15 cellular contexts compared by ENCODE assay signal in genomic region chr2:189092936-189093335, GRCh38.
DNase-seq lines count a peak whose midpoint lies in the region; ATAC-seq and TF ChIP-seq lines count a peak whose summit lies in the region.
"Had no signal": no experiment of that assay in that cellular context is flagged by ENCODE, and none has a peak within 500 bp of the region (broad histone marks: within the 10 kb centered on the region; RNA-seq: fewer than 3 reads in every experiment).

No MANE protein-coding gene starts in this region.

- no peak for ATAC-seq in activated CD8-positive, alpha-beta T cell treated with anti-CD3 and anti-CD28 coated beads, Interleukin-2, amount 10 ng/mL, durations not matched to agents 7 days and 5 days
- no peak for ATAC-seq in activated CD8-positive, alpha-beta T cell treated with anti-CD3 and anti-CD28 coated beads for 36 hours
- ATAC-seq in aorta (ENCODE audit: low FRiP score) (peak; percentile 78), HG02840 (IDR thresholded peaks at IDR 0.05; ENCODE audit: low FRiP score, unreplicated experiment) (no peak)
- ATAC-seq: stimulated activated naive CD8-positive, alpha-beta T cell treated with anti-CD3 and anti-CD28 coated beads, Interleukin-15, amount 100 ng/mL, for 72 hours had no signal

- 3 to 12% methylated on average over 2 of the region's 2 CpGs for WGBS in aorta, 2 donors

- peaks cover 0 to 1% of the 10 kb centered on the region in 2 donors for H3K4me1 ChIP-seq in aorta (ENCODE audit: control insufficient read depth in 1 of 2, insufficient read depth in 2 of 2, low read length in 2 of 2)

- no peak overlapping the region for H3K4me3 Mint-ChIP-seq in activated CD8-positive, alpha-beta T cell treated with anti-CD3 and anti-CD28 coated beads, Interleukin-2, amount 10 ng/mL, durations not matched to agents 7 days and 5 days
- H3K4me3 Mint-ChIP-seq in activated CD8-positive, alpha-beta T cell treated with anti-CD3 and anti-CD28 coated beads for 36 hours, result no peak overlapping the region
- no peak overlapping the region for H3K4me3 Mint-ChIP-seq in osteocyte (ENCODE audit: unreplicated experiment)
- H3K4me3 Mint-ChIP-seq: stimulated activated naive CD8-positive, alpha-beta T cell treated with anti-CD3 and anti-CD28 coated beads, Interleukin-15, amount 100 ng/mL, for 72 hours had no signal

- CTCF ChIA-PET in activated CD8-positive, alpha-beta T cell treated with anti-CD3 and anti-CD28 coated beads, Interleukin-2, amount 10 ng/mL, durations not matched to agents 7 days and 5 days (lab: Charles Lee), result interaction anchor here (1.0 to 4.4 kb wide), 3 partner anchors 19 to 320 kb away, joined by 3 to 27 read pairs (median 3); no protein-coding TSS in a partner anchor
- CTCF ChIA-PET in activated CD8-positive, alpha-beta T cell treated with anti-CD3 and anti-CD28 coated beads for 36 hours (lab: Charles Lee), result interaction anchor here (1.3 to 3.4 kb wide), 7 partner anchors 23 to 320 kb away, joined by 3 to 32 read pairs (median 11); no protein-coding TSS in a partner anchor

- H3K36me3 Mint-ChIP-seq in activated CD8-positive, alpha-beta T cell treated with anti-CD3 and anti-CD28 coated beads, Interleukin-2, amount 10 ng/mL, durations not matched to agents 7 days and 5 days (ENCODE audit: low read depth), result no peaks in the 10 kb centered on the region
- no peaks in the 10 kb centered on the region for H3K36me3 Mint-ChIP-seq in activated CD8-positive, alpha-beta T cell treated with anti-CD3 and anti-CD28 coated beads for 36 hours (ENCODE audit: low read depth)
- H3K36me3 Mint-ChIP-seq in osteocyte (ENCODE audit: unreplicated experiment), result peaks cover 61% of the 10 kb centered on the region

- no peaks in the 10 kb centered on the region for H3K9me3 Mint-ChIP-seq in activated CD8-positive, alpha-beta T cell treated with anti-CD3 and anti-CD28 coated beads, Interleukin-2, amount 10 ng/mL, durations not matched to agents 7 days and 5 days (ENCODE audit: insufficient read depth)
- H3K9me3 Mint-ChIP-seq in activated CD8-positive, alpha-beta T cell treated with anti-CD3 and anti-CD28 coated beads for 36 hours, result no peaks in the 10 kb centered on the region
- no peaks in the 10 kb centered on the region for H3K9me3 Mint-ChIP-seq in osteocyte (ENCODE audit: unreplicated experiment)
- H3K9me3 Mint-ChIP-seq: stimulated activated naive CD8-positive, alpha-beta T cell treated with anti-CD3 and anti-CD28 coated beads, Interleukin-15, amount 100 ng/mL, for 72 hours had no signal

- H3K27me3 ChIP-seq in aorta (ENCODE audit: control insufficient read depth in 1 of 2, insufficient read depth in 2 of 2, low read length in 1 of 2), result no peaks in the 10 kb centered on the region

- POLR2A ChIA-PET in activated CD8-positive, alpha-beta T cell treated with anti-CD3 and anti-CD28 coated beads, Interleukin-2, amount 10 ng/mL, durations not matched to agents 7 days and 5 days (lab: Charles Lee), result no interaction called here
- POLR2A ChIA-PET in activated CD8-positive, alpha-beta T cell treated with anti-CD3 and anti-CD28 coated beads for 36 hours (lab: Charles Lee), result no interaction called here

- peaks cover 5% of the 10 kb centered on the region for H3K4me1 Mint-ChIP-seq in activated CD8-positive, alpha-beta T cell treated with anti-CD3 and anti-CD28 coated beads, Interleukin-2, amount 10 ng/mL, durations not matched to agents 7 days and 5 days (ENCODE audit: low read depth)
- H3K4me1 Mint-ChIP-seq in activated CD8-positive, alpha-beta T cell treated with anti-CD3 and anti-CD28 coated beads for 36 hours (ENCODE audit: low read depth), result peaks cover 3% of the 10 kb centered on the region
- H3K4me1 Mint-ChIP-seq in osteocyte (ENCODE audit: unreplicated experiment), result peaks cover 70% of the 10 kb centered on the region
- H3K4me1 Mint-ChIP-seq: stimulated activated naive CD8-positive, alpha-beta T cell treated with anti-CD3 and anti-CD28 coated beads, Interleukin-15, amount 100 ng/mL, for 72 hours had no signal

- no peak for TF ChIP-seq CTCF in activated CD8-positive, alpha-beta T cell treated with anti-CD3 and anti-CD28 coated beads for 36 hours (IDR thresholded peaks at IDR 0.05)
- TF ChIP-seq CTCF in foreskin fibroblast (IDR thresholded peaks at IDR 0.05; ENCODE audit: low read depth, low read length) (no peak), osteocyte (IDR thresholded peaks at IDR 0.05) (no peak)

- no peaks in the 10 kb centered on the region for H3K27me3 Mint-ChIP-seq in activated CD8-positive, alpha-beta T cell treated with anti-CD3 and anti-CD28 coated beads, Interleukin-2, amount 10 ng/mL, durations not matched to agents 7 days and 5 days (ENCODE audit: low read depth)
- no peaks in the 10 kb centered on the region for H3K27me3 Mint-ChIP-seq in activated CD8-positive, alpha-beta T cell treated with anti-CD3 and anti-CD28 coated beads for 36 hours
- no peaks in the 10 kb centered on the region for H3K27me3 Mint-ChIP-seq in osteocyte (ENCODE audit: unreplicated experiment)
- H3K27me3 Mint-ChIP-seq: stimulated activated naive CD8-positive, alpha-beta T cell treated with anti-CD3 and anti-CD28 coated beads, Interleukin-15, amount 100 ng/mL, for 72 hours had no signal

- peak overlapping the region in 1 of 2 donors; percentile 51 for H3K27ac ChIP-seq in aorta (ENCODE audit: low read depth in 1 of 2, low read length in 2 of 2)

- H3K4me3 ChIP-seq in foreskin fibroblast (ENCODE audit: low read depth in 1 of 2, low read length in 2 of 2) (no peak overlapping the region), aorta (ENCODE audit: low read length in 2 of 2) (no peak overlapping the region)
- H3K4me3 ChIP-seq: HAP-1 had no signal

- no peaks in the 10 kb centered on the region for H3K36me3 ChIP-seq in aorta (ENCODE audit: control insufficient read depth in 1 of 2, insufficient read depth in 2 of 2, low read length in 1 of 2)
- H3K36me3 ChIP-seq: HAP-1 had no signal

- intact Hi-C loops in activated CD8-positive, alpha-beta T cell treated with anti-CD3 and anti-CD28 coated beads for 36 hours (cut with micrococcal nuclease), result loop anchor here (5.0 kb wide), 1 partner anchor 319 kb away; no protein-coding TSS in a partner anchor
- intact Hi-C loops in aorta (cut with DNase I), result loop anchor here (1.0 to 5.0 kb wide), 4 partner anchors 194 to 319 kb away; no protein-coding TSS in a partner anchor

- no peak for DNase-seq in activated CD8-positive, alpha-beta T cell treated with anti-CD3 and anti-CD28 coated beads, Interleukin-2, amount 10 ng/mL, durations not matched to agents 7 days and 5 days
- DNase-seq in activated CD8-positive, alpha-beta T cell treated with anti-CD3 and anti-CD28 coated beads for 36 hours, result no peak
- peak; percentile 67 to 80 for DNase-seq in foreskin fibroblast
- DNase-seq in osteocyte (ENCODE audit: extremely low spot score, unreplicated experiment), result no peak
- peak; percentile 51 to 75 for DNase-seq in aorta
- no peak for DNase-seq in kidney tubule cell (ENCODE audit: low spot score)
- DNase-seq in stimulated activated CD4-positive, alpha-beta T cell treated with anti-CD3 and anti-CD28 coated beads, Interleukin-4, amount 100 ng/mL, for 1 hour, result no peak
- DNase-seq: activated CD4-positive, CD25-positive, alpha-beta regulatory T cell treated with anti-CD3 and anti-CD28 coated beads, Interleukin-2, amount 50 U/mL, for 72 hours; foreskin melanocyte; kidney glomerular epithelial cell; NCI-H1694; nucleus accumbens; stimulated activated naive CD8-positive, alpha-beta T cell treated with anti-CD3 and anti-CD28 coated beads, Interleukin-15, amount 100 ng/mL, for 72 hours had no signal

- H3K27ac Mint-ChIP-seq in activated CD8-positive, alpha-beta T cell treated with anti-CD3 and anti-CD28 coated beads, Interleukin-2, amount 10 ng/mL, durations not matched to agents 7 days and 5 days, result peak overlapping the region; percentile 2
- no peak overlapping the region for H3K27ac Mint-ChIP-seq in activated CD8-positive, alpha-beta T cell treated with anti-CD3 and anti-CD28 coated beads for 36 hours
- H3K27ac Mint-ChIP-seq in osteocyte (ENCODE audit: unreplicated experiment), result peak overlapping the region; percentile 87
- H3K27ac Mint-ChIP-seq: stimulated activated naive CD8-positive, alpha-beta T cell treated with anti-CD3 and anti-CD28 coated beads, Interleukin-15, amount 100 ng/mL, for 72 hours had no signal

- H3K9me3 ChIP-seq in aorta (ENCODE audit: control insufficient read depth, low read length), result no peaks in the 10 kb centered on the region
- H3K9me3 ChIP-seq: HAP-1 had no signal

Comparison
In these comparisons a context has a peak if more than half of its experiments do, and no peak if none do; other contexts are left out.
1. DNase-seq: peak in foreskin fibroblast (2 of 2) and aorta (2 of 2); none in activated CD8-positive, alpha-beta T cell treated with anti-CD3 and anti-CD28 coated beads, Interleukin-2, amount 10 ng/mL, durations not matched to agents 7 days and 5 days (single experiment), activated CD8-positive, alpha-beta T cell treated with anti-CD3 and anti-CD28 coated beads for 36 hours (single experiment), osteocyte (single experiment), kidney tubule cell (single experiment) and stimulated activated CD4-positive, alpha-beta T cell treated with anti-CD3 and anti-CD28 coated beads, Interleukin-4, amount 100 ng/mL, for 1 hour (single experiment).